In the genomic region with DNA sequence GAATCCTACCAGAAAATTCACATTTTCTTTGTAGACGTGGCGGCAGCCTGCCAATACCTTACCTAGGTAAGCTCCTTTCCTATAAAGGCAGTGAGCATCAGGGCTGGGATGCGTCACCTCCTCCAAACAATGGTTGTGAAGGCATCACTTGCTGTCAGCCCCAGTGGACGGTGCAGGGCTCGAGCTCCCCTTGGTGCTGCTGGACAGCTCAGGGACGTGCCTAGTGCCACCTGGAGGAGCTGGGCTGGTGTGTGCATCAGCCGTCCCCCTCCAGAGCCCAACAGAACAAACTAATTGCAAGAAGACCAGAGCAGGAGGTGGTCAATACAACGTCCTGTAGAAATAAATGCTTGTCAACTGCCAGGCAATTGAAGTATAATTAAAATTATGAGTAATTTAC, we compare ENCODE assay signal across 27 cellular contexts.
A peak's percentile ranks its signal among the peaks of the same experiment; 100 is the strongest.
DNase-seq lines count a peak whose midpoint lies in the region; ATAC-seq, FAIRE-seq and TF ChIP-seq lines count a peak whose summit lies in the region.
"Had no signal": no experiment of that assay in that cellular context is flagged by ENCODE, and none has a peak within 500 bp of the region (broad histone marks: within the 10 kb centered on the region; RNA-seq: fewer than 3 reads in every experiment).

No MANE protein-coding gene starts in this region.

- H3K36me3 ChIP-seq in right atrium auricular region, result no peaks in the 10 kb centered on the region
- H3K36me3 ChIP-seq: BLaER1, MG63 had no signal

- no peak for ATAC-seq in Right ventricle myocardium inferior
- ATAC-seq: GM12878; stimulated activated naive B cell treated with anti-CD40 and anti-IgM and Interleukin-4, amounts not matched to agents 10 μg/mL and 1 μg/mL and 100 μg/mL, for 72 hours had no signal

- no peak for TF ChIP-seq CTCF in right atrium auricular region (IDR thresholded peaks at IDR 0.05)

- intact Hi-C loops in Right ventricle myocardium inferior (cut with DNase I), result no loop called here

- H3K27ac ChIP-seq in right atrium auricular region, result no peak overlapping the region
- H3K27ac ChIP-seq: ascending aorta, BLaER1, testis had no signal

- H3K4me1 ChIP-seq in right atrium auricular region, result no peaks in the 10 kb centered on the region
- H3K4me1 ChIP-seq: ascending aorta, BLaER1, Caco-2 had no signal

- FAIRE-seq in urothelium cell line (lab: Jason Lieb, UNC), result peak; percentile 95
- FAIRE-seq: GM12878 had no signal

- H3K4me3 ChIP-seq in right atrium auricular region, result no peak overlapping the region
- H3K4me3 ChIP-seq: ascending aorta, BLaER1, GM12878, MG63, testis had no signal

- H3K27me3 ChIP-seq in right atrium auricular region, result no peaks in the 10 kb centered on the region
- H3K27me3 ChIP-seq: ascending aorta, BLaER1, MG63, testis had no signal

- no peaks in the 10 kb centered on the region for H3K9me3 ChIP-seq in right atrium auricular region
- H3K9me3 ChIP-seq: ascending aorta, BLaER1, Caco-2, MG63, testis had no signal

- peak; percentile 9 for DNase-seq in Right ventricle myocardium inferior (ENCODE audit: missing footprints)
- DNase-seq in right atrium auricular region (ENCODE audit: low spot score), result no peak
- DNase-seq in M059J (ENCODE audit: low read depth), result peak; percentile 13
- DNase-seq in iPS-NIHi11 (ENCODE audit: low spot score), result peak; percentile 60
- DNase-seq in urothelium cell line (ENCODE audit: low spot score), result no peak
- no peak for DNase-seq in NCI-H2081 (lab: John Stamatoyannopoulos, UW)
- DNase-seq in NCI-H1048 (lab: John Stamatoyannopoulos, UW), result no peak
- no peak for DNase-seq in NCI-H1092 (lab: John Stamatoyannopoulos, UW)
- DNase-seq: activated CD4-positive, alpha-beta T cell treated with anti-CD3 and anti-CD28 coated beads, Interleukin-2, amount 50 U/mL, for 48 hours; activated CD4-positive, CD25-positive, alpha-beta regulatory T cell; activated CD8-positive, alpha-beta memory T cell treated with anti-CD3 and anti-CD28 coated beads, Interleukin-2, amount 50 U/mL, for 4 hours; DND-41; IMR-90; mesenchymal stem cell; MG63; NCI-H187; NCI-H526 treated with DMSO at 0.1 percent for 48 hours; occipital lobe; RPMI8226; stimulated activated CD4-positive, alpha-beta T cell treated with anti-CD3 and anti-CD28 coated beads, Interleukin-2, amount 100 ng/mL, for 48 hours; stimulated activated naive B cell treated with anti-CD40 and anti-IgM and Interleukin-4, amounts not matched to agents 10 μg/mL and 1 μg/mL and 100 μg/mL, for 72 hours; T1000; testis had no signal

Comparison
In these comparisons a context has a peak if more than half of its experiments do, and no peak if none do; other contexts are left out.
1. DNase-seq: peak in Right ventricle myocardium inferior (single experiment), M059J (single experiment) and iPS-NIHi11 (single experiment); none in right atrium auricular region (single experiment), urothelium cell line (single experiment), NCI-H2081 (0 of 2), NCI-H1048 (single experiment) and NCI-H1092 (single experiment).